Comparison of ENCODE assay signal across 8 cellular contexts in the genomic region with DNA sequence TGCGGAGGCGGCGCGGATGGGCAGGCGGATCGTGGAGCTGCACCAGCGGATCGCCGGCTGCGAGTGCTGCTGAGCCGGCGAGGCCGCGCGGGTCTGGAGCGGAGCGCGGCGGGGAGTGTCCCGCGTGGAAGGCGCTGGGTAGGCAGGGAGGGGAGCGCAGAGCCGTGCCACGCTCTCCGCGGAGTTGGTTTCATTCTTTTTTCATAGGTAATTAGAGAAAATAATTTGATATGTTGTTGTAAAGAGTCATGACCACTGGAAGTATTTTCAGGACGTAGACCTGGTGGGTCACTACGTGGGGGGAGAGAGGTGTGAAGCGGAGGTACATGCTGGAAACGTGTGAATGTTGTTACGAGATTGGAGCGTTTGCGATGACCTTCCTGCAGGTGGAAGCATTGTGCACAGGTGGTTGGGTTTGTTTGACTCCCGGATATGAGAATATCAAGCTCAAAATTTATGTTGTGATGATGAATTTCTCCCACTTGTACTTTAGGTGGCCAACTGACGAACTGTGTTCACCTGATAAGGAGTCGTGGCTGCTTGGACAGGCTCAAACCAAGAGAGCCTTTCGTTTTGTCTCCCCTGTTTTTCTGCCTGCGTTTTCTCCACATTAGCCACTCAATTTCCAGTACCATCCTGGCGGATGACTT. TPM values are rescaled to one million over a fixed set of nuclear protein-coding genes. Genes with fewer than 3 reads are reported as not detected.
DNase-seq lines count a peak whose midpoint lies in the region; ATAC-seq, FAIRE-seq and TF ChIP-seq lines count a peak whose summit lies in the region.

No MANE protein-coding gene starts in this region.

- in situ Hi-C loops in GM12878 (cut with MboI) = no loop called here

- no peaks in the 10 kb centered on the region for H3K27me3 ChIP-seq in GM12878 (replicated peaks in 1 of 2; ENCODE audit: control insufficient read depth in 2 of 2, insufficient read depth in 2 of 2, low read length in 1 of 2)

- peak overlapping the region; percentile 90 to 97 (median 97) for H3K27ac Mint-ChIP-seq in IgD-negative memory B cell

- no peaks in the 10 kb centered on the region; the same call in 2 of the 3 replicates for H3K9me3 ChIP-seq in GM12878 (replicated peaks; ENCODE audit: control insufficient read depth, insufficient read depth, low read length)
- no peaks in the 10 kb centered on the region for H3K9me3 ChIP-seq in kidney (ENCODE audit: control insufficient read depth in 1 of 2, low read length in 2 of 2)

- peak overlapping the region; percentile 0 for H2AFZ ChIP-seq in GM12878 (ENCODE audit: control insufficient read depth, low read depth, low read length)

- peaks cover 6% of the 10 kb centered on the region for H3K36me3 Mint-ChIP-seq in IgD-negative memory B cell

- FAIRE-seq in GM12878 (lab: Jason Lieb, UNC) = peak; percentile 98
- no peak for FAIRE-seq in kidney (lab: Jason Lieb, UNC)

- no peak for TF ChIP-seq POLR2A in GM12878 (IDR thresholded peaks at IDR 0.05; ENCODE audit: low read depth, low read length)

- 7% methylated on average over 28 of the region's 40 CpGs for WGBS in GM12878 (ENCODE audit: insufficient coverage, insufficient replicate concordance, low lambda C conversion rate, missing lambda C conversion rate)

- POLR2A ChIA-PET in GM12878 (lab: Charles Lee) = interaction anchor here (0.7 to 1.6 kb wide), 6 partner anchors 13 to 44 kb away, joined by 3 to 6 read pairs (median 3); a partner anchor contains a TSS

- intact Hi-C loops in GM12878 (cut with micrococcal nuclease; ENCODE audit: unreplicated experiment) (loop anchor here (2.0 kb wide), 3 partner anchors 34 to 42 kb away; a partner anchor contains a TSS), kidney (cut with DNase I) (no loop called here)

- H3K4me3 ChIP-seq in GM12878 = peak overlapping the region; percentile 74
- peak overlapping the region; percentile 68 to 85 for H3K4me3 ChIP-seq in kidney (ENCODE audit: low read length in 2 of 2)

- peaks cover 4% of the 10 kb centered on the region for H3K27me3 Mint-ChIP-seq in IgD-negative memory B cell

- CTCF ChIA-PET in GM12878 (lab: Yijun Ruan, JAX) = interaction anchor here (0.6 to 2.3 kb wide), 22 partner anchors 9 to 428 kb away, joined by 3 to 36 read pairs (median 5); a partner anchor contains a TSS

- DNase-seq in GDM1 (lab: John Stamatoyannopoulos, UW) = peak; percentile 28
- DNase-seq in SW 1271 (lab: John Stamatoyannopoulos, UW) = peak; percentile 30 to 35
- peak; percentile 45 for DNase-seq in GM12878 (ENCODE audit: low read depth, low spot score)
- no peak for DNase-seq in kidney
- peak; percentile 46 to 49 for DNase-seq in stimulated activated CD4-positive, alpha-beta T cell treated with anti-CD3 and anti-CD28 coated beads, Interleukin-2, amount 100 ng/mL, for 48 hours
- no peak for DNase-seq in NCI-H446 treated with DMSO at 0.1 percent for 48 hours (lab: John Stamatoyannopoulos, UW)

- TF ChIP-seq RAD21 in GM12878 (IDR thresholded peaks at IDR 0.05; ENCODE audit: insufficient read depth, low read depth, low read length) = peak; percentile 51

- H3K27ac ChIP-seq in GM12878 (ENCODE audit: control insufficient read depth, insufficient read depth) (no peak overlapping the region), kidney (ENCODE audit: low read depth in 2 of 2, low read length in 2 of 2) (peak overlapping the region in 1 of 2 donors; percentile 82)

- peak overlapping the region; percentile 93 to 100 (median 97) for H3K4me3 Mint-ChIP-seq in IgD-negative memory B cell

- SMC1A ChIA-PET in GM12878 (lab: Charles Lee; ENCODE audit: uncharacterized antibody, unreplicated experiment) = interaction anchor here (0.8 to 5.2 kb wide), 14 partner anchors 9 to 234 kb away, joined by 3 to 33 read pairs (median 4); a partner anchor contains a TSS

- H4K20me1 ChIP-seq in GM12878 (ENCODE audit: control insufficient read depth, insufficient read depth) = no peaks in the 10 kb centered on the region

- H3K36me3 ChIP-seq in GM12878 (ENCODE audit: control insufficient read depth in 2 of 2, insufficient read depth in 2 of 2, low read length in 1 of 2) (no peaks in the 10 kb centered on the region; a peak in 2 of 4 replicates), kidney (ENCODE audit: control insufficient read depth in 1 of 2, insufficient read depth in 2 of 2, low read length in 2 of 2) (peaks cover 0 to 2% of the 10 kb centered on the region in 2 donors)

- peaks cover 30 to 36% (median 33%) of the 10 kb centered on the region in 3 donors for H3K4me1 Mint-ChIP-seq in IgD-negative memory B cell

- H3K9ac ChIP-seq in GM12878 (ENCODE audit: control insufficient read depth, insufficient read depth, low read length) (peak overlapping the region; percentile 64), kidney (ENCODE audit: low read length in 2 of 2) (peak overlapping the region; percentile 49 to 59)

- no peak for TF ChIP-seq EP300 in GM12878 (IDR thresholded peaks at IDR 0.05; ENCODE audit: borderline replicate concordance in 1 of 2, control insufficient read depth in 1 of 2, low read depth in 2 of 2, low read length in 2 of 2)

- peak; percentile 48 to 67 (median 59); a peak in 5 of 6 replicates for TF ChIP-seq CTCF in GM12878 (IDR thresholded peaks at IDR 0.05 in 2 of 3, conservative IDR thresholded peaks at IDR 0.05 in 1 of 3; ENCODE audit: control insufficient read depth in 2 of 3, extremely low read depth in 1 of 3, insufficient read depth in 1 of 3, low read depth in 3 of 3, low read length in 3 of 3)
- no peak for TF ChIP-seq CTCF in kidney (IDR thresholded peaks at IDR 0.05; ENCODE audit: borderline replicate concordance, extremely low read depth, insufficient read depth)

- peaks cover 25% of the 10 kb centered on the region for H3K79me2 ChIP-seq in GM12878 (ENCODE audit: control insufficient read depth, insufficient read depth, low read length)

- H3K4me1 ChIP-seq in GM12878 (ENCODE audit: control insufficient read depth, insufficient read depth, low read length) (peaks cover 6% of the 10 kb centered on the region; the same call in 1 of the 2 replicates), kidney (ENCODE audit: control insufficient read depth in 1 of 2, insufficient read depth in 1 of 2, low read depth in 1 of 2, low read length in 2 of 2) (peaks cover 14 to 23% of the 10 kb centered on the region in 2 donors)

- BruUV-seq in GM12878 (replicated peaks; lab: Mats Ljungman, UMichigan) = TSS peak; percentile 77

- RAD21 ChIA-PET in GM12878 (lab: Charles Lee; ENCODE audit: unreplicated experiment) = interaction anchor here (0.8 to 3.8 kb wide), 9 partner anchors 16 to 394 kb away, joined by 3 to 22 read pairs (median 4); a partner anchor contains a TSS

- no peaks in the 10 kb centered on the region for H3K9me3 Mint-ChIP-seq in IgD-negative memory B cell

- ATAC-seq in GM21717 (IDR thresholded peaks at IDR 0.05; ENCODE audit: unreplicated experiment) = peak; percentile 27
- ATAC-seq in GM12878 = peak; percentile 59

- peak overlapping the region; percentile 89 for H3K4me2 ChIP-seq in GM12878 (ENCODE audit: control insufficient read depth, insufficient read depth)

RNA-seq across cellular contexts. Expression of a gene that starts 19.1 kb away (rescaled TPM):
- not detected for polyA plus RNA-seq in IgD-negative memory B cell
- total RNA-seq in GM12878 (2013; cell fraction: nucleolus; rRNA removed) = not detected in 2 replicates
- total RNA-seq in GM12878 (2014; rRNA removed) = not detected in 2 replicates
- total RNA-seq in GM12878 (2014; rRNA removed; fragmentation: Illumina TruSeq; extraction: Trizol) = not detected in 2 replicates
- 0.37 and 0.90 TPM in 2 replicates for total RNA-seq in GM12878 (2021)
- not detected for polyA plus RNA-seq in GM12878 (2011; ENCODE audit: low read depth)
- not detected in 2 replicates for polyA plus RNA-seq in GM12878 (2011; rRNA removed)
- polyA plus RNA-seq in GM12878 (2011; cell fraction: cytosol; rRNA removed) = not detected in 2 replicates
- polyA plus RNA-seq in GM12878 (2011; cell fraction: nucleus; rRNA removed) = not detected in 2 replicates
- polyA plus RNA-seq in GM12878 (2012) = not detected in 2 replicates
- not detected in 2 replicates for polyA plus RNA-seq in GM12878 (2014; fragmentation: Illumina TruSeq; extraction: Trizol)
- polyA plus RNA-seq in GM12878 (2014; fragmentation: Nextera tagmentation; extraction: Ambion mirVana) = not detected
- polyA plus RNA-seq in GM12878 (2014; rRNA removed) = not detected in 2 replicates
- not detected for polyA plus RNA-seq in GM12878 (2016; fragmentation: Nextera tagmentation; extraction: Ambion mirVana)
- not detected in 2 replicates for polyA minus RNA-seq in GM12878 (2011; rRNA and poly(A)+ RNA removed)
- polyA minus RNA-seq in GM12878 (2011; cell fraction: cytosol; rRNA and poly(A)+ RNA removed) = 14.4 and 27.8 TPM in 2 replicates
- polyA minus RNA-seq in GM12878 (2011; cell fraction: nucleus; rRNA and poly(A)+ RNA removed) = 3.7 and 12.0 TPM in 2 replicates
- total RNA-seq in kidney = not detected
- not detected for polyA plus RNA-seq in kidney (ENCODE audit: insufficient read depth, low read depth, low replicate concordance)

RNA-seq across cellular contexts. Expression of a gene that starts 34.1 kb away (rescaled TPM):
- polyA plus RNA-seq in IgD-negative memory B cell (130 TPM), GM12878 (2011; rRNA removed) (97.5 and 99.4 TPM in 2 replicates), GM12878 (2014; fragmentation: Illumina TruSeq; extraction: Trizol) (69.3 and 70.2 TPM in 2 replicates), GM12878 (2014; fragmentation: Nextera tagmentation; extraction: Ambion mirVana) (10 to 100 TPM; 18.7 to 38.0 TPM), GM12878 (2014; rRNA removed) (103 and 105 TPM in 2 replicates), GM12878 (2016; fragmentation: Nextera tagmentation; extraction: Ambion mirVana) (10 to 100 TPM; 92.3 to 92.8 TPM), kidney (ENCODE audit: insufficient read depth, low read depth, low replicate concordance) (406 TPM)
- 11.5 and 11.9 TPM in 2 replicates for total RNA-seq in GM12878 (2013; cell fraction: nucleolus; rRNA removed)
- total RNA-seq in GM12878 (2014; rRNA removed) (48.5 and 50.6 TPM in 2 replicates), GM12878 (2014; rRNA removed; fragmentation: Illumina TruSeq; extraction: Trizol) (54.8 and 56.9 TPM in 2 replicates), GM12878 (2021) (105 TPM in 2 replicates), kidney (264 TPM)
- polyA plus RNA-seq in GM12878 (2011; ENCODE audit: low read depth) = 76.4 TPM
- 61.4 and 95.3 TPM in 2 replicates for polyA plus RNA-seq in GM12878 (2011; cell fraction: cytosol; rRNA removed)
- 50.2 and 76.3 TPM in 2 replicates for polyA plus RNA-seq in GM12878 (2011; cell fraction: nucleus; rRNA removed)
- polyA plus RNA-seq in GM12878 (2012) = 107 and 111 TPM in 2 replicates
- polyA minus RNA-seq in GM12878 (2011; rRNA and poly(A)+ RNA removed) = 19.4 and 21.8 TPM in 2 replicates
- 9.2 and 14.2 TPM in 2 replicates for polyA minus RNA-seq in GM12878 (2011; cell fraction: cytosol; rRNA and poly(A)+ RNA removed)
- 12.5 and 17.5 TPM in 2 replicates for polyA minus RNA-seq in GM12878 (2011; cell fraction: nucleus; rRNA and poly(A)+ RNA removed)

RNA-seq across cellular contexts. Expression of a gene that starts 35.0 kb away (rescaled TPM):
- 69.2 TPM for polyA plus RNA-seq in IgD-negative memory B cell
- total RNA-seq in GM12878 (2013; cell fraction: nucleolus; rRNA removed) = 29.8 and 30.0 TPM in 2 replicates
- total RNA-seq in GM12878 (2014; rRNA removed) = 41.3 and 52.4 TPM in 2 replicates
- 61.3 and 65.8 TPM in 2 replicates for total RNA-seq in GM12878 (2014; rRNA removed; fragmentation: Illumina TruSeq; extraction: Trizol)
- total RNA-seq in GM12878 (2021) = 44.0 and 44.2 TPM in 2 replicates
- polyA plus RNA-seq in GM12878 (2011; ENCODE audit: low read depth) = 27.4 TPM
- polyA plus RNA-seq in GM12878 (2011; rRNA removed) = 85.1 and 117 TPM in 2 replicates
- 29.5 and 33.3 TPM in 2 replicates for polyA plus RNA-seq in GM12878 (2011; cell fraction: cytosol; rRNA removed)
- polyA plus RNA-seq in GM12878 (2011; cell fraction: nucleus; rRNA removed) = 43.6 and 56.6 TPM in 2 replicates
- 36.0 and 41.9 TPM in 2 replicates for polyA plus RNA-seq in GM12878 (2012)
- polyA plus RNA-seq in GM12878 (2014; fragmentation: Illumina TruSeq; extraction: Trizol) = 61.1 and 67.8 TPM in 2 replicates
- 10 to 100 TPM; 30.6 to 34.5 TPM for polyA plus RNA-seq in GM12878 (2014; fragmentation: Nextera tagmentation; extraction: Ambion mirVana)
- polyA plus RNA-seq in GM12878 (2014; rRNA removed) = 51.3 and 58.7 TPM in 2 replicates
- 10 to 100 TPM; 52.2 to 53.6 TPM for polyA plus RNA-seq in GM12878 (2016; fragmentation: Nextera tagmentation; extraction: Ambion mirVana)
- polyA minus RNA-seq in GM12878 (2011; rRNA and poly(A)+ RNA removed) = 20.3 and 23.2 TPM in 2 replicates
- polyA minus RNA-seq in GM12878 (2011; cell fraction: cytosol; rRNA and poly(A)+ RNA removed) = 9.1 and 12.2 TPM in 2 replicates
- polyA minus RNA-seq in GM12878 (2011; cell fraction: nucleus; rRNA and poly(A)+ RNA removed) = 15.6 and 21.7 TPM in 2 replicates
- total RNA-seq in kidney = 57.1 TPM
- 69.1 TPM for polyA plus RNA-seq in kidney (ENCODE audit: insufficient read depth, low read depth, low replicate concordance)

RNA-seq across cellular contexts. Expression of a gene that starts 41.3 kb away (rescaled TPM):
- 55.9 TPM for polyA plus RNA-seq in IgD-negative memory B cell
- total RNA-seq in GM12878 (2013; cell fraction: nucleolus; rRNA removed) = 5.3 and 5.7 TPM in 2 replicates
- total RNA-seq in GM12878 (2014; rRNA removed) = 19.9 and 23.8 TPM in 2 replicates
- 5.8 and 6.9 TPM in 2 replicates for total RNA-seq in GM12878 (2014; rRNA removed; fragmentation: Illumina TruSeq; extraction: Trizol)
- total RNA-seq in GM12878 (2021) = 18.0 and 20.4 TPM in 2 replicates
- polyA plus RNA-seq in GM12878 (2011; ENCODE audit: low read depth) = 5.2 TPM
- 9.8 and 11.5 TPM in 2 replicates for polyA plus RNA-seq in GM12878 (2011; rRNA removed)
- polyA plus RNA-seq in GM12878 (2011; cell fraction: cytosol; rRNA removed) = 11.7 and 17.3 TPM in 2 replicates
- polyA plus RNA-seq in GM12878 (2011; cell fraction: nucleus; rRNA removed) = 12.7 and 15.0 TPM in 2 replicates
- polyA plus RNA-seq in GM12878 (2012) = 11.9 and 12.5 TPM in 2 replicates
- 4.2 and 7.5 TPM in 2 replicates for polyA plus RNA-seq in GM12878 (2014; fragmentation: Illumina TruSeq; extraction: Trizol)
- polyA plus RNA-seq in GM12878 (2014; fragmentation: Nextera tagmentation; extraction: Ambion mirVana) = 1 to 10 TPM; 2.7 to 6.3 TPM
- 20.8 and 21.2 TPM in 2 replicates for polyA plus RNA-seq in GM12878 (2014; rRNA removed)
- polyA plus RNA-seq in GM12878 (2016; fragmentation: Nextera tagmentation; extraction: Ambion mirVana) = 10 to 100 TPM in 1 of 2 experiments, 1 to 10 TPM in 1; 3.0 to 21.1 TPM
- polyA minus RNA-seq in GM12878 (2011; rRNA and poly(A)+ RNA removed) = 4.9 and 8.0 TPM in 2 replicates
- 4.1 and 5.5 TPM in 2 replicates for polyA minus RNA-seq in GM12878 (2011; cell fraction: cytosol; rRNA and poly(A)+ RNA removed)
- polyA minus RNA-seq in GM12878 (2011; cell fraction: nucleus; rRNA and poly(A)+ RNA removed) = 6.3 and 14.2 TPM in 2 replicates
- 14.2 TPM for total RNA-seq in kidney
- 12.3 TPM for polyA plus RNA-seq in kidney (ENCODE audit: insufficient read depth, low read depth, low replicate concordance)

Comparison
In these comparisons a context has a peak if more than half of its experiments do, and no peak if none do; other contexts are left out.
1. DNase-seq: peak in GDM1 (single experiment), SW 1271 (2 of 2), GM12878 (single experiment) and stimulated activated CD4-positive, alpha-beta T cell treated with anti-CD3 and anti-CD28 coated beads, Interleukin-2, amount 100 ng/mL, for 48 hours (2 of 2); none in kidney (single experiment) and NCI-H446 treated with DMSO at 0.1 percent for 48 hours (single experiment).